ENCODE assay signal across 8 cellular contexts in genomic region chr7:99505324-99505662, GRCh38. TPM values are rescaled to one million over a fixed set of nuclear protein-coding genes. Genes with fewer than 3 reads are reported as not detected.
DNase-seq lines count a peak whose midpoint lies in the region; ATAC-seq, FAIRE-seq and TF ChIP-seq lines count a peak whose summit lies in the region.

No MANE protein-coding gene starts in this region.

- no peak overlapping the region for H2AFZ ChIP-seq in HCT116 (ENCODE audit: low read depth, low read length, poor library complexity, severe bottlenecking)
- peak overlapping the region; percentile 44 for H2AFZ ChIP-seq in keratinocyte (ENCODE audit: control insufficient read depth, low read length)

- BruUV-seq in HCT116 (replicated peaks; lab: Mats Ljungman, UMichigan) = no TSS peak

- dilution Hi-C loops in keratinocyte (cut with MboI; ENCODE audit: extremely low pct_ligation_motif_present, low sequenced_read_pairs) = no loop called here

- POLR2A ChIA-PET in HCT116 (lab: Charles Lee) = interaction anchor here (1.0 to 1.7 kb wide), 7 partner anchors 18 to 111 kb away, joined by 3 to 8 read pairs (median 6); partner anchors contain the start of genes BUD31, FAM200A, PDAP1 and ZNF655

- H3K27ac Mint-ChIP-seq in activated T-helper 2 cell treated with anti-CD3 and anti-CD28 coated beads, Interferon-gamma antibody, Interleukin-2, Interleukin-4, amounts not matched to agents 10 μg/mL and 5 μg/mL and 100 μg/mL, durations not matched to agents 14 hours and 24 hours and 36 hours = peak overlapping the region; percentile 100

- TF ChIP-seq CTCF in AG10803 (conservative IDR thresholded peaks at IDR 0.05; ENCODE audit: low read length) (no peak), HCT116 (IDR thresholded peaks at IDR 0.05 in 2 of 3, conservative IDR thresholded peaks at IDR 0.05 in 1 of 3; ENCODE audit: borderline replicate concordance in 1 of 3, insufficient read depth in 1 of 3, low read depth in 2 of 3, low read length in 2 of 3) (no peak), keratinocyte (optimal IDR thresholded peaks at IDR 0.05 in 1 of 3, IDR thresholded peaks at IDR 0.05 in 1 of 3, conservative IDR thresholded peaks at IDR 0.05 in 1 of 3; ENCODE audit: extremely low read depth in 1 of 3, insufficient read depth in 2 of 3, low read length in 3 of 3) (no peak), thyroid gland (IDR thresholded peaks at IDR 0.05) (no peak)

- H3K27ac ChIP-seq in HCT116 (ENCODE audit: low read depth, low read length) = peak overlapping the region; percentile 82
- peak overlapping the region; percentile 73 for H3K27ac ChIP-seq in keratinocyte (ENCODE audit: control insufficient read depth, insufficient read depth, low read length)
- peak overlapping the region; percentile 73 to 91 (median 87) for H3K27ac ChIP-seq in thyroid gland

- RAD21 ChIA-PET in HCT116 (lab: Charles Lee; ENCODE audit: low non-redundant PET in 1 of 2, low total read pairs in 2 of 2, uncharacterized antibody in 2 of 2, unreplicated experiment in 2 of 2) = no interaction called here

- CTCF ChIA-PET in HCT116 (lab: Charles Lee) = interaction anchor here (1.0 kb wide), 1 partner anchor 20 kb away, joined by 5 read pairs; no protein-coding TSS in a partner anchor

- H3K4me1 ChIP-seq in HCT116 (ENCODE audit: control insufficient read depth in 1 of 2, insufficient read depth in 2 of 2, low read length in 2 of 2) (peaks cover 11 to 23% of the 10 kb centered on the region in 2 experiments; a peak in 3 of 4 replicates), keratinocyte (ENCODE audit: control insufficient read depth, extremely low read depth, insufficient read depth, low read length) (peaks cover 20% of the 10 kb centered on the region), thyroid gland (peaks cover 22 to 23% of the 10 kb centered on the region in 2 donors)

- no peaks in the 10 kb centered on the region for H3K27me3 ChIP-seq in HCT116 (ENCODE audit: insufficient read depth, low read length)
- H3K27me3 ChIP-seq in keratinocyte (ENCODE audit: control insufficient read depth, extremely low read depth, insufficient read depth, low read length) = no peaks in the 10 kb centered on the region
- H3K27me3 ChIP-seq in thyroid gland = no peaks in the 10 kb centered on the region

- H3K9ac ChIP-seq in HCT116 (ENCODE audit: low read length) (peak overlapping the region; percentile 68), keratinocyte (ENCODE audit: control insufficient read depth, extremely low read depth, insufficient read depth, low read length) (peak overlapping the region; percentile 81)

- H3K4me3 ChIP-seq in AG10803 (ENCODE audit: low read length) = peak overlapping the region; percentile 92
- peak overlapping the region; percentile 87 to 95 for H3K4me3 ChIP-seq in HCT116 (replicated peaks in 1 of 2; ENCODE audit: low read depth in 1 of 2, low read length in 2 of 2)
- H3K4me3 ChIP-seq in keratinocyte (ENCODE audit: control insufficient read depth in 2 of 3, extremely low read depth in 1 of 3, insufficient read depth in 2 of 3, low read depth in 1 of 3, low read length in 3 of 3) = peak overlapping the region; percentile 84 to 95 (median 90)
- H3K4me3 ChIP-seq in thyroid gland (replicated peaks in 1 of 3) = peak overlapping the region; percentile 52 to 83 (median 55)

- peak overlapping the region; percentile 100 for H3K4me3 Mint-ChIP-seq in activated T-helper 2 cell treated with anti-CD3 and anti-CD28 coated beads, Interferon-gamma antibody, Interleukin-2, Interleukin-4, amounts not matched to agents 10 μg/mL and 5 μg/mL and 100 μg/mL, durations not matched to agents 14 hours and 24 hours and 36 hours (ENCODE audit: low read depth)

- peaks cover 25% of the 10 kb centered on the region for H3K36me3 Mint-ChIP-seq in activated T-helper 2 cell treated with anti-CD3 and anti-CD28 coated beads, Interferon-gamma antibody, Interleukin-2, Interleukin-4, amounts not matched to agents 10 μg/mL and 5 μg/mL and 100 μg/mL, durations not matched to agents 14 hours and 24 hours and 36 hours (ENCODE audit: low read depth)

- no peaks in the 10 kb centered on the region for H3K9me2 ChIP-seq in HCT116 (ENCODE audit: insufficient read depth)

- intact Hi-C loops in HCT116 (cut with micrococcal nuclease) (loop anchor here (2.0 kb wide), 1 partner anchor 48 kb away; the partner anchor contains the start of gene FAM200A), thyroid gland (cut with DNase I) (no loop called here)
- intact Hi-C loops in activated T-helper 2 cell treated with anti-CD3 and anti-CD28 coated beads, Interferon-gamma antibody, Interleukin-2, Interleukin-4, amounts not matched to agents 10 μg/mL and 5 μg/mL and 100 μg/mL, durations not matched to agents 14 hours and 24 hours and 36 hours (cut with micrococcal nuclease) = no loop called here

- H3K27me3 Mint-ChIP-seq in activated T-helper 2 cell treated with anti-CD3 and anti-CD28 coated beads, Interferon-gamma antibody, Interleukin-2, Interleukin-4, amounts not matched to agents 10 μg/mL and 5 μg/mL and 100 μg/mL, durations not matched to agents 14 hours and 24 hours and 36 hours (ENCODE audit: low read depth) = no peaks in the 10 kb centered on the region

- peak overlapping the region; percentile 92 for H3K4me2 ChIP-seq in HCT116 (ENCODE audit: low read length)
- H3K4me2 ChIP-seq in keratinocyte (ENCODE audit: control insufficient read depth, extremely low read depth, insufficient read depth, low read depth, low read length) = peak overlapping the region; percentile 88

- TF ChIP-seq POLR2A in HCT116 (IDR thresholded peaks at IDR 0.05; ENCODE audit: borderline replicate concordance, extremely low read depth, insufficient read depth, insufficient read length) (no peak), thyroid gland (IDR thresholded peaks at IDR 0.05) (no peak), GM12891 (IDR thresholded peaks at IDR 0.05; ENCODE audit: low read depth, low read length) (no peak)

- no peaks in the 10 kb centered on the region for H4K20me1 ChIP-seq in HCT116 (ENCODE audit: insufficient read depth)
- H4K20me1 ChIP-seq in keratinocyte (ENCODE audit: control insufficient read depth, extremely low read depth, insufficient read depth, low read length) = no peaks in the 10 kb centered on the region

- WGBS in thyroid gland, 2 donors = 2 to 4% methylated on average over 6 to 11 of the region's 11 CpGs

- H3K36me3 ChIP-seq in HCT116 (ENCODE audit: control insufficient read depth in 1 of 2, insufficient read depth in 2 of 2, low read length in 2 of 2) (no peaks in the 10 kb centered on the region; a peak in 1 of 4 replicates), keratinocyte (ENCODE audit: control insufficient read depth in 2 of 2, extremely low read depth in 1 of 2, insufficient read depth in 2 of 2, low read length in 2 of 2) (peaks cover 0 to 1% of the 10 kb centered on the region in 2 experiments), thyroid gland (no peaks in the 10 kb centered on the region)

- H3K9me3 Mint-ChIP-seq in activated T-helper 2 cell treated with anti-CD3 and anti-CD28 coated beads, Interferon-gamma antibody, Interleukin-2, Interleukin-4, amounts not matched to agents 10 μg/mL and 5 μg/mL and 100 μg/mL, durations not matched to agents 14 hours and 24 hours and 36 hours = no peaks in the 10 kb centered on the region

- TF ChIP-seq RAD21 in HCT116 (IDR thresholded peaks at IDR 0.05; ENCODE audit: low read depth) = no peak

- no peaks in the 10 kb centered on the region for H3K9me1 ChIP-seq in keratinocyte (ENCODE audit: control insufficient read depth, extremely low read depth, insufficient read depth, low read length)

- FAIRE-seq in keratinocyte (lab: Jason Lieb, UNC) (no peak), GM12891 (lab: Jason Lieb, UNC) (no peak)

- ATAC-seq in HCT116 (peak; percentile 3), HG03442 (IDR thresholded peaks at IDR 0.05; ENCODE audit: unreplicated experiment) (no peak)

- DNase-seq in AG10803 (ENCODE audit: low read depth) (peak; percentile 4), HCT116 (ENCODE audit: low read depth, low spot score) (no peak), keratinocyte (ENCODE audit: low read depth, low spot score) (no peak), thyroid gland (no peak), GM12891 (ENCODE audit: insufficient read length, low spot score) (no peak)
- DNase-seq in activated T-helper 2 cell treated with anti-CD3 and anti-CD28 coated beads, Interferon-gamma antibody, Interleukin-2, Interleukin-4, amounts not matched to agents 10 μg/mL and 5 μg/mL and 100 μg/mL, durations not matched to agents 14 hours and 24 hours and 36 hours (ENCODE audit: low spot score) = no peak
- DNase-seq in activated CD4-positive, alpha-beta T cell treated with anti-CD3 and anti-CD28 coated beads, Interleukin-2, amount 50 U/mL, for 1 hour = no peak

- peaks cover 24% of the 10 kb centered on the region for H3K4me1 Mint-ChIP-seq in activated T-helper 2 cell treated with anti-CD3 and anti-CD28 coated beads, Interferon-gamma antibody, Interleukin-2, Interleukin-4, amounts not matched to agents 10 μg/mL and 5 μg/mL and 100 μg/mL, durations not matched to agents 14 hours and 24 hours and 36 hours (ENCODE audit: low read depth)

- H3K79me2 ChIP-seq in HCT116 (ENCODE audit: insufficient read depth, low read length) (peaks cover 31% of the 10 kb centered on the region), keratinocyte (ENCODE audit: control insufficient read depth, insufficient read depth, low read length) (peaks cover 39% of the 10 kb centered on the region)

- H3K9me3 ChIP-seq in HCT116 (ENCODE audit: control insufficient read depth in 1 of 2, insufficient read depth in 1 of 2, low read depth in 1 of 2, low read length in 2 of 2) (no peaks in the 10 kb centered on the region), keratinocyte (ENCODE audit: control insufficient read depth, low read depth, low read length) (no peaks in the 10 kb centered on the region), thyroid gland (no peaks in the 10 kb centered on the region)

RNA-seq across cellular contexts. Expression of gene ZKSCAN5, which starts 0.8 kb away (rescaled TPM):
- 10.2 TPM for total RNA-seq in HCT116 (2021; ENCODE audit: unreplicated experiment)
- 6.0 and 7.0 TPM in 2 replicates for polyA plus RNA-seq in HCT116 (2012)
- 8.2 and 8.4 TPM in 2 replicates for total RNA-seq in activated T-helper 2 cell treated with anti-CD3 and anti-CD28 coated beads, Interferon-gamma antibody, Interleukin-2, Interleukin-4, amounts not matched to agents 10 μg/mL and 5 μg/mL and 100 μg/mL, durations not matched to agents 14 hours and 24 hours and 36 hours
- 7.4 to 8.4 TPM (median 8.4 TPM) in 3 replicates for polyA plus RNA-seq in keratinocyte
- 6.5 TPM for polyA plus RNA-seq in keratinocyte (2011; ENCODE audit: low read depth)
- polyA plus RNA-seq in keratinocyte (2011; cell fraction: cytosol; rRNA removed) = 5.7 and 8.2 TPM in 2 replicates
- polyA plus RNA-seq in keratinocyte (2011; cell fraction: nucleus; rRNA removed) = 10.1 and 10.5 TPM in 2 replicates
- polyA plus RNA-seq in keratinocyte (2012; ENCODE audit: low replicate concordance) = 5.1 and 8.1 TPM in 2 replicates
- polyA minus RNA-seq in keratinocyte = 7.1 to 17.9 TPM (median 11.3 TPM) in 3 replicates
- 11.3 TPM for polyA minus RNA-seq in keratinocyte (2011; cell fraction: cytosol; rRNA and poly(A)+ RNA removed)
- 7.5 and 14.9 TPM in 2 replicates for polyA minus RNA-seq in keratinocyte (2011; cell fraction: nucleus; rRNA and poly(A)+ RNA removed)
- 10 to 100 TPM in 2 of 4 donors, 1 to 10 TPM in 2; 8.7 to 14.1 (median 9.7) TPM for total RNA-seq in thyroid gland
- polyA plus RNA-seq in GM12891 (2012; ENCODE audit: low read depth, missing spikeins) = 4.2 TPM

RNA-seq across cellular contexts. Expression of gene ZNF394, which starts 5.2 kb away (rescaled TPM):
- total RNA-seq in HCT116 (2021; ENCODE audit: unreplicated experiment) (22.1 TPM), thyroid gland (10 to 100 TPM; 39.5 to 61.4 (median 46.1) TPM)
- 9.9 and 11.0 TPM in 2 replicates for polyA plus RNA-seq in HCT116 (2012)
- total RNA-seq in activated T-helper 2 cell treated with anti-CD3 and anti-CD28 coated beads, Interferon-gamma antibody, Interleukin-2, Interleukin-4, amounts not matched to agents 10 μg/mL and 5 μg/mL and 100 μg/mL, durations not matched to agents 14 hours and 24 hours and 36 hours = 36.4 and 40.7 TPM in 2 replicates
- polyA plus RNA-seq in keratinocyte = 9.1 to 10.4 TPM (median 10.1 TPM) in 3 replicates
- polyA plus RNA-seq in keratinocyte (2011; ENCODE audit: low read depth) = 8.7 TPM
- polyA plus RNA-seq in keratinocyte (2011; cell fraction: cytosol; rRNA removed) = 7.5 and 9.2 TPM in 2 replicates
- 14.2 and 14.8 TPM in 2 replicates for polyA plus RNA-seq in keratinocyte (2011; cell fraction: nucleus; rRNA removed)
- 11.6 and 15.2 TPM in 2 replicates for polyA plus RNA-seq in keratinocyte (2012; ENCODE audit: low replicate concordance)
- 7.2 to 15.1 TPM (median 9.7 TPM) in 3 replicates for polyA minus RNA-seq in keratinocyte
- polyA minus RNA-seq in keratinocyte (2011; cell fraction: cytosol; rRNA and poly(A)+ RNA removed) = 10.6 TPM
- 7.5 and 14.6 TPM in 2 replicates for polyA minus RNA-seq in keratinocyte (2011; cell fraction: nucleus; rRNA and poly(A)+ RNA removed)
- polyA plus RNA-seq in GM12891 (2012; ENCODE audit: low read depth, missing spikeins) = 22.7 TPM

RNA-seq across cellular contexts. Expression of gene ZNF789, which starts 32.6 kb away (rescaled TPM):
- total RNA-seq in HCT116 (2021; ENCODE audit: unreplicated experiment) = 8.2 TPM
- 5.5 and 7.5 TPM in 2 replicates for polyA plus RNA-seq in HCT116 (2012)
- 23.2 and 24.3 TPM in 2 replicates for total RNA-seq in activated T-helper 2 cell treated with anti-CD3 and anti-CD28 coated beads, Interferon-gamma antibody, Interleukin-2, Interleukin-4, amounts not matched to agents 10 μg/mL and 5 μg/mL and 100 μg/mL, durations not matched to agents 14 hours and 24 hours and 36 hours
- polyA plus RNA-seq in keratinocyte = 5.4 to 17.5 TPM (median 14.7 TPM) in 3 replicates
- polyA plus RNA-seq in keratinocyte (2011; ENCODE audit: low read depth) = 1.6 TPM
- 2.9 and 3.9 TPM in 2 replicates for polyA plus RNA-seq in keratinocyte (2011; cell fraction: cytosol; rRNA removed)
- 44.2 and 44.6 TPM in 2 replicates for polyA plus RNA-seq in keratinocyte (2011; cell fraction: nucleus; rRNA removed)
- polyA plus RNA-seq in keratinocyte (2012; ENCODE audit: low replicate concordance) = 3.9 and 5.5 TPM in 2 replicates
- polyA minus RNA-seq in keratinocyte = 1.4 to 12.4 TPM (median 4.5 TPM) in 3 replicates
- 2.7 TPM for polyA minus RNA-seq in keratinocyte (2011; cell fraction: cytosol; rRNA and poly(A)+ RNA removed)
- 5.9 and 13.3 TPM in 2 replicates for polyA minus RNA-seq in keratinocyte (2011; cell fraction: nucleus; rRNA and poly(A)+ RNA removed)
- total RNA-seq in thyroid gland = 10 to 100 TPM in 3 of 4 donors, 1 to 10 TPM in 1; 9.8 to 14.5 (median 11.4) TPM
- polyA plus RNA-seq in GM12891 (2012; ENCODE audit: low read depth, missing spikeins) = 22.0 TPM

RNA-seq across cellular contexts. Expression of gene ATP5MF, which starts 39.3 kb away (rescaled TPM):
- total RNA-seq in HCT116 (2021; ENCODE audit: unreplicated experiment) = 351 TPM
- 377 and 624 TPM in 2 replicates for polyA plus RNA-seq in HCT116 (2012)
- 405 and 429 TPM in 2 replicates for total RNA-seq in activated T-helper 2 cell treated with anti-CD3 and anti-CD28 coated beads, Interferon-gamma antibody, Interleukin-2, Interleukin-4, amounts not matched to agents 10 μg/mL and 5 μg/mL and 100 μg/mL, durations not matched to agents 14 hours and 24 hours and 36 hours
- polyA plus RNA-seq in keratinocyte = 741 to 2,588 TPM (median 871 TPM) in 3 replicates
- polyA plus RNA-seq in keratinocyte (2011; ENCODE audit: low read depth) = 128 TPM
- 1,552 and 1,989 TPM in 2 replicates for polyA plus RNA-seq in keratinocyte (2011; cell fraction: cytosol; rRNA removed)
- polyA plus RNA-seq in keratinocyte (2011; cell fraction: nucleus; rRNA removed) = 744 and 983 TPM in 2 replicates
- 1,153 and 1,318 TPM in 2 replicates for polyA plus RNA-seq in keratinocyte (2012; ENCODE audit: low replicate concordance)
- polyA minus RNA-seq in keratinocyte = 70.7 to 409 TPM (median 281 TPM) in 3 replicates
- 256 TPM for polyA minus RNA-seq in keratinocyte (2011; cell fraction: cytosol; rRNA and poly(A)+ RNA removed)
- polyA minus RNA-seq in keratinocyte (2011; cell fraction: nucleus; rRNA and poly(A)+ RNA removed) = 59.6 and 99.4 TPM in 2 replicates
- total RNA-seq in thyroid gland = 1,000 to 10,000 TPM in 1 of 4 donors, 100 to 1,000 TPM in 3; 160 to 1,370 (median 678) TPM
- polyA plus RNA-seq in GM12891 (2012; ENCODE audit: low read depth, missing spikeins) = 1,333 TPM

RNA-seq across cellular contexts. Expression of gene FAM200A, which starts 46.6 kb away (rescaled TPM):
- total RNA-seq in HCT116 (2021; ENCODE audit: unreplicated experiment) (4.7 TPM), thyroid gland (10 to 100 TPM in 1 of 4 donors, 1 to 10 TPM in 3; 4.4 to 10.6 (median 7.4) TPM)
- 1.8 and 2.9 TPM in 2 replicates for polyA plus RNA-seq in HCT116 (2012)
- total RNA-seq in activated T-helper 2 cell treated with anti-CD3 and anti-CD28 coated beads, Interferon-gamma antibody, Interleukin-2, Interleukin-4, amounts not matched to agents 10 μg/mL and 5 μg/mL and 100 μg/mL, durations not matched to agents 14 hours and 24 hours and 36 hours = 5.2 and 5.6 TPM in 2 replicates
- 5.5 to 7.6 TPM (median 5.7 TPM) in 3 replicates for polyA plus RNA-seq in keratinocyte
- polyA plus RNA-seq in keratinocyte (2011; ENCODE audit: low read depth) = 2.0 TPM
- polyA plus RNA-seq in keratinocyte (2011; cell fraction: cytosol; rRNA removed) = 4.8 and 7.8 TPM in 2 replicates
- polyA plus RNA-seq in keratinocyte (2011; cell fraction: nucleus; rRNA removed) = 4.6 and 6.6 TPM in 2 replicates
- polyA plus RNA-seq in keratinocyte (2012; ENCODE audit: low replicate concordance) = 3.4 and 4.1 TPM in 2 replicates
- polyA minus RNA-seq in keratinocyte = 0.82 to 3.7 TPM (median 1.2 TPM) in 3 replicates
- polyA minus RNA-seq in keratinocyte (2011; cell fraction: cytosol; rRNA and poly(A)+ RNA removed) = 3.6 TPM
- polyA minus RNA-seq in keratinocyte (2011; cell fraction: nucleus; rRNA and poly(A)+ RNA removed) = 3.2 and 5.5 TPM in 2 replicates
- polyA plus RNA-seq in GM12891 (2012; ENCODE audit: low read depth, missing spikeins) = 2.1 TPM
